ENCODE assay signal across 2 cellular contexts in genomic region chr1:234730542-234731370, GRCh38.
TF ChIP-seq lines count a peak whose summit lies in the region.

No MANE protein-coding gene starts in this region.

TF ChIP-seq in IMR-90, 13 proteins besides CTCF, POLR2A, EP300 and RAD21 (continued from another document):
- no peak for TF ChIP-seq CHD1 (IDR thresholded peaks at IDR 0.05; ENCODE audit: low read depth, low read length)

TF ChIP-seq in GM12878, 131 proteins besides CTCF, POLR2A, EP300 and RAD21 (continued from another document and continues in another):
- peak; percentile 70 for TF ChIP-seq EED (IDR thresholded peaks at IDR 0.05; ENCODE audit: low read depth)
- TF ChIP-seq RELA (IDR thresholded peaks at IDR 0.05; ENCODE audit: borderline replicate concordance, partially characterized antibody) = peak; percentile 61
- TF ChIP-seq ZNF217 (IDR thresholded peaks at IDR 0.05) = no peak
- TF ChIP-seq, protein P1, sequence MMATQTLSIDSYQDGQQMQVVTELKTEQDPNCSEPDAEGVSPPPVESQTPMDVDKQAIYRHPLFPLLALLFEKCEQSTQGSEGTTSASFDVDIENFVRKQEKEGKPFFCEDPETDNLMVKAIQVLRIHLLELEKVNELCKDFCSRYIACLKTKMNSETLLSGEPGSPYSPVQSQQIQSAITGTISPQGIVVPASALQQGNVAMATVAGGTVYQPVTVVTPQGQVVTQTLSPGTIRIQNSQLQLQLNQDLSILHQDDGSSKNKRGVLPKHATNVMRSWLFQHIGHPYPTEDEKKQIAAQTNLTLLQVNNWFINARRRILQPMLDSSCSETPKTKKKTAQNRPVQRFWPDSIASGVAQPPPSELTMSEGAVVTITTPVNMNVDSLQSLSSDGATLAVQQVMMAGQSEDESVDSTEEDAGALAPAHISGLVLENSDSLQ (IDR thresholded peaks at IDR 0.05) = peak; percentile 53; the same call in 1 of the 2 replicates
- TF ChIP-seq SP1 (IDR thresholded peaks at IDR 0.05; ENCODE audit: low read depth, low read length) = peak; percentile 33
- no peak for TF ChIP-seq ETV6 (conservative IDR thresholded peaks at IDR 0.05 in 1 of 2, IDR thresholded peaks at IDR 0.05 in 1 of 2; ENCODE audit: borderline replicate concordance in 1 of 2, low read depth in 1 of 2)
- TF ChIP-seq, protein P2, sequence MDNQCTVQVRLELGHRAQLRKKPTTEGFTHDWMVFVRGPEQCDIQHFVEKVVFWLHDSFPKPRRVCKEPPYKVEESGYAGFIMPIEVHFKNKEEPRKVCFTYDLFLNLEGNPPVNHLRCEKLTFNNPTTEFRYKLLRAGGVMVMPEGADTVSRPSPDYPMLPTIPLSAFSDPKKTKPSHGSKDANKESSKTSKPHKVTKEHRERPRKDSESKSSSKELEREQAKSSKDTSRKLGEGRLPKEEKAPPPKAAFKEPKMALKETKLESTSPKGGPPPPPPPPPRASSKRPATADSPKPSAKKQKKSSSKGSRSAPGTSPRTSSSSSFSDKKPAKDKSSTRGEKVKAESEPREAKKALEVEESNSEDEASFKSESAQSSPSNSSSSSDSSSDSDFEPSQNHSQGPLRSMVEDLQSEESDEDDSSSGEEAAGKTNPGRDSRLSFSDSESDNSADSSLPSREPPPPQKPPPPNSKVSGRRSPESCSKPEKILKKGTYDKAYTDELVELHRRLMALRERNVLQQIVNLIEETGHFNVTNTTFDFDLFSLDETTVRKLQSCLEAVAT (IDR thresholded peaks at IDR 0.05) = peak; percentile 52; the same call in 1 of the 2 replicates
- peak; percentile 34; the same call in 1 of the 2 replicates for TF ChIP-seq POLR2AphosphoS5 (IDR thresholded peaks at IDR 0.05; ENCODE audit: low read length)
- no peak for TF ChIP-seq BHLHE40 (IDR thresholded peaks at IDR 0.05; ENCODE audit: borderline replicate concordance in 1 of 2, low read depth in 2 of 2, low read length in 1 of 2)
- TF ChIP-seq CHD2 (IDR thresholded peaks at IDR 0.05; ENCODE audit: borderline replicate concordance, low read depth, low read length) = peak; percentile 12; the same call in 1 of the 2 replicates
- no peak for TF ChIP-seq NFIC (IDR thresholded peaks at IDR 0.05; ENCODE audit: low read depth, low read length)
- peak in 1 of 2 experiments; percentile 68; a peak in 3 of 4 replicates for TF ChIP-seq IKZF2 (IDR thresholded peaks at IDR 0.05)
- TF ChIP-seq, protein P3, sequence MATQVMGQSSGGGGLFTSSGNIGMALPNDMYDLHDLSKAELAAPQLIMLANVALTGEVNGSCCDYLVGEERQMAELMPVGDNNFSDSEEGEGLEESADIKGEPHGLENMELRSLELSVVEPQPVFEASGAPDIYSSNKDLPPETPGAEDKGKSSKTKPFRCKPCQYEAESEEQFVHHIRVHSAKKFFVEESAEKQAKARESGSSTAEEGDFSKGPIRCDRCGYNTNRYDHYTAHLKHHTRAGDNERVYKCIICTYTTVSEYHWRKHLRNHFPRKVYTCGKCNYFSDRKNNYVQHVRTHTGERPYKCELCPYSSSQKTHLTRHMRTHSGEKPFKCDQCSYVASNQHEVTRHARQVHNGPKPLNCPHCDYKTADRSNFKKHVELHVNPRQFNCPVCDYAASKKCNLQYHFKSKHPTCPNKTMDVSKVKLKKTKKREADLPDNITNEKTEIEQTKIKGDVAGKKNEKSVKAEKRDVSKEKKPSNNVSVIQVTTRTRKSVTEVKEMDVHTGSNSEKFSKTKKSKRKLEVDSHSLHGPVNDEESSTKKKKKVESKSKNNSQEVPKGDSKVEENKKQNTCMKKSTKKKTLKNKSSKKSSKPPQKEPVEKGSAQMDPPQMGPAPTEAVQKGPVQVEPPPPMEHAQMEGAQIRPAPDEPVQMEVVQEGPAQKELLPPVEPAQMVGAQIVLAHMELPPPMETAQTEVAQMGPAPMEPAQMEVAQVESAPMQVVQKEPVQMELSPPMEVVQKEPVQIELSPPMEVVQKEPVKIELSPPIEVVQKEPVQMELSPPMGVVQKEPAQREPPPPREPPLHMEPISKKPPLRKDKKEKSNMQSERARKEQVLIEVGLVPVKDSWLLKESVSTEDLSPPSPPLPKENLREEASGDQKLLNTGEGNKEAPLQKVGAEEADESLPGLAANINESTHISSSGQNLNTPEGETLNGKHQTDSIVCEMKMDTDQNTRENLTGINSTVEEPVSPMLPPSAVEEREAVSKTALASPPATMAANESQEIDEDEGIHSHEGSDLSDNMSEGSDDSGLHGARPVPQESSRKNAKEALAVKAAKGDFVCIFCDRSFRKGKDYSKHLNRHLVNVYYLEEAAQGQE (IDR thresholded peaks at IDR 0.05; ENCODE audit: low read depth, low read length) = no peak
- peak; percentile 11; the same call in 1 of the 2 replicates for TF ChIP-seq GATAD2B (conservative IDR thresholded peaks at IDR 0.05; ENCODE audit: low read depth)
- TF ChIP-seq, protein P4, sequence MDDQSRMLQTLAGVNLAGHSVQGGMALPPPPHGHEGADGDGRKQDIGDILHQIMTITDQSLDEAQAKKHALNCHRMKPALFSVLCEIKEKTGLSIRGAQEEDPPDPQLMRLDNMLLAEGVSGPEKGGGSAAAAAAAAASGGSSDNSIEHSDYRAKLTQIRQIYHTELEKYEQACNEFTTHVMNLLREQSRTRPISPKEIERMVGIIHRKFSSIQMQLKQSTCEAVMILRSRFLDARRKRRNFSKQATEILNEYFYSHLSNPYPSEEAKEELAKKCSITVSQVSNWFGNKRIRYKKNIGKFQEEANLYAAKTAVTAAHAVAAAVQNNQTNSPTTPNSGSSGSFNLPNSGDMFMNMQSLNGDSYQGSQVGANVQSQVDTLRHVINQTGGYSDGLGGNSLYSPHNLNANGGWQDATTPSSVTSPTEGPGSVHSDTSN (IDR thresholded peaks at IDR 0.05; ENCODE audit: insufficient replicate concordance, low read depth, low read length) = no peak
- peak; percentile 86; the same call in 1 of the 2 replicates for TF ChIP-seq TCF12 (IDR thresholded peaks at IDR 0.05; ENCODE audit: low read depth, low read length)
- TF ChIP-seq IKZF1 (conservative IDR thresholded peaks at IDR 0.05) = peak; percentile 60
- no peak for TF ChIP-seq NKRF (conservative IDR thresholded peaks at IDR 0.05)
- TF ChIP-seq SRF (IDR thresholded peaks at IDR 0.05; ENCODE audit: low read depth in 2 of 2, low read length in 2 of 2) = no peak
- TF ChIP-seq RAD51 (IDR thresholded peaks at IDR 0.05) = no peak
- no peak for TF ChIP-seq CEBPZ (IDR thresholded peaks at IDR 0.05; ENCODE audit: low read depth, low read length)
- TF ChIP-seq NBN (IDR thresholded peaks at IDR 0.05) = no peak
- TF ChIP-seq NR2F1 (conservative IDR thresholded peaks at IDR 0.05) = peak; percentile 62; the same call in 1 of the 2 replicates
- TF ChIP-seq RUNX3 (IDR thresholded peaks at IDR 0.05; ENCODE audit: low read length) = no peak
- peak; percentile 15 for TF ChIP-seq PAX5 (IDR thresholded peaks at IDR 0.05; ENCODE audit: borderline replicate concordance, low read depth, low read length)
- TF ChIP-seq BCL11A (IDR thresholded peaks at IDR 0.05; ENCODE audit: low read depth, low read length) = 0 out of 2 replicates have a peak, but pooled peaks have one; percentile 13
- TF ChIP-seq YY1 (IDR thresholded peaks at IDR 0.05; ENCODE audit: low read depth, low read length) = peak; percentile 27; the same call in 1 of the 2 replicates
- TF ChIP-seq ASH2L (IDR thresholded peaks at IDR 0.05; ENCODE audit: borderline replicate concordance, low read depth) = no peak
- TF ChIP-seq PAX8 (IDR thresholded peaks at IDR 0.05) = no peak
- TF ChIP-seq, protein P5, sequence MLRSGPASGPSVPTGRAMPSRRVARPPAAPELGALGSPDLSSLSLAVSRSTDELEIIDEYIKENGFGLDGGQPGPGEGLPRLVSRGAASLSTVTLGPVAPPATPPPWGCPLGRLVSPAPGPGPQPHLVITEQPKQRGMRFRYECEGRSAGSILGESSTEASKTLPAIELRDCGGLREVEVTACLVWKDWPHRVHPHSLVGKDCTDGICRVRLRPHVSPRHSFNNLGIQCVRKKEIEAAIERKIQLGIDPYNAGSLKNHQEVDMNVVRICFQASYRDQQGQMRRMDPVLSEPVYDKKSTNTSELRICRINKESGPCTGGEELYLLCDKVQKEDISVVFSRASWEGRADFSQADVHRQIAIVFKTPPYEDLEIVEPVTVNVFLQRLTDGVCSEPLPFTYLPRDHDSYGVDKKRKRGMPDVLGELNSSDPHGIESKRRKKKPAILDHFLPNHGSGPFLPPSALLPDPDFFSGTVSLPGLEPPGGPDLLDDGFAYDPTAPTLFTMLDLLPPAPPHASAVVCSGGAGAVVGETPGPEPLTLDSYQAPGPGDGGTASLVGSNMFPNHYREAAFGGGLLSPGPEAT (IDR thresholded peaks at IDR 0.05; ENCODE audit: low read depth) = peak; percentile 76
- no peak for TF ChIP-seq ZBED1 (IDR thresholded peaks at IDR 0.05; ENCODE audit: borderline replicate concordance)
- peak; percentile 25; the same call in 1 of the 2 replicates for TF ChIP-seq SMC3 (IDR thresholded peaks at IDR 0.05; ENCODE audit: borderline replicate concordance, low read length)
- TF ChIP-seq SPI1 (IDR thresholded peaks at IDR 0.05; ENCODE audit: borderline replicate concordance, insufficient read depth, low read depth, low read length) = peak; percentile 65
- TF ChIP-seq LARP7 (IDR thresholded peaks at IDR 0.05) = 0 out of 2 replicates have a peak, but pooled peaks have one; percentile 27
- TF ChIP-seq CBFB (IDR thresholded peaks at IDR 0.05; ENCODE audit: low read depth) = peak; percentile 57; the same call in 1 of the 2 replicates
- TF ChIP-seq CHD1 (IDR thresholded peaks at IDR 0.05; ENCODE audit: low read depth, low read length) = no peak
- TF ChIP-seq HDGF (IDR thresholded peaks at IDR 0.05) = no peak
- TF ChIP-seq SIX5 (IDR thresholded peaks at IDR 0.05; ENCODE audit: low read depth, low read length, severe bottlenecking) = no peak
- TF ChIP-seq DPF2 (IDR thresholded peaks at IDR 0.05) = peak; percentile 15; the same call in 1 of the 2 replicates
- no peak for TF ChIP-seq ZNF592 (IDR thresholded peaks at IDR 0.05)
- no peak for TF ChIP-seq GABPA (IDR thresholded peaks at IDR 0.05; ENCODE audit: low read depth)
- no peak for TF ChIP-seq ZNF207 (IDR thresholded peaks at IDR 0.05; ENCODE audit: borderline replicate concordance)
- TF ChIP-seq RBBP5 (conservative IDR thresholded peaks at IDR 0.05) = no peak
- no peak for TF ChIP-seq FOS (IDR thresholded peaks at IDR 0.05; ENCODE audit: borderline replicate concordance, extremely low read depth, insufficient read length)
- TF ChIP-seq POU2F2 (IDR thresholded peaks at IDR 0.05; ENCODE audit: borderline replicate concordance, low read depth, low read length) = peak; percentile 16; the same call in 1 of the 3 replicates
